ENCODE assay signal across 16 cellular contexts in genomic region chr9:89234186-89234585, GRCh38. TPM values are rescaled to one million over a fixed set of nuclear protein-coding genes. Genes with fewer than 3 reads are reported as not detected.
DNase-seq lines count a peak whose midpoint lies in the region; ATAC-seq and TF ChIP-seq lines count a peak whose summit lies in the region.
"Had no signal": no experiment of that assay in that cellular context is flagged by ENCODE, and none has a peak within 500 bp of the region (broad histone marks: within the 10 kb centered on the region; RNA-seq: fewer than 3 reads in every experiment).

No MANE protein-coding gene starts in this region.

- H3K4me3 ChIP-seq in GM23338 (peak overlapping the region; percentile 53), WI38 (ENCODE audit: low read depth, low read length) (peak overlapping the region; percentile 29), iPS-18a (ENCODE audit: low read length) (peak overlapping the region; percentile 66), skeletal muscle tissue (ENCODE audit: low read length in 3 of 3) (peak overlapping the region in 2 of 3 donors; percentile 8 to 37)
- H3K4me3 ChIP-seq: mucosa of descending colon had no signal

- TF ChIP-seq CTCF in GM23338 (conservative IDR thresholded peaks at IDR 0.05; ENCODE audit: low read depth in 2 of 2) (no peak), WI38 (IDR thresholded peaks at IDR 0.05; ENCODE audit: low read depth, low read length) (no peak)

- H3K27me3 ChIP-seq in GM23338 (ENCODE audit: insufficient read depth), result peaks cover 25% of the 10 kb centered on the region
- peaks cover 28% of the 10 kb centered on the region for H3K27me3 ChIP-seq in iPS-18a (ENCODE audit: control insufficient read depth, insufficient read depth, low read length)
- H3K27me3 ChIP-seq in skeletal muscle tissue (ENCODE audit: control insufficient read depth in 3 of 3, insufficient read depth in 3 of 3, low read length in 3 of 3), result peaks cover 0 to 13% (median 3%) of the 10 kb centered on the region in 3 donors

- peaks cover 10% of the 10 kb centered on the region for H3K27me3 Mint-ChIP-seq in GM23338 (ENCODE audit: insufficient read depth, low read depth, poor library complexity)

- H3K9me3 ChIP-seq in iPS-18a (ENCODE audit: control insufficient read depth, low read depth, low read length) (no peaks in the 10 kb centered on the region), skeletal muscle tissue (ENCODE audit: control insufficient read depth in 3 of 3, low read length in 3 of 3) (peaks cover 0 to 2% (median 0%) of the 10 kb centered on the region in 3 donors)
- H3K9me3 ChIP-seq: mucosa of descending colon had no signal

- H3K36me3 ChIP-seq in GM23338 (ENCODE audit: insufficient read depth), result no peaks in the 10 kb centered on the region
- H3K36me3 ChIP-seq in iPS-18a (ENCODE audit: control insufficient read depth, low read depth, low read length), result no peaks in the 10 kb centered on the region
- no peaks in the 10 kb centered on the region for H3K36me3 ChIP-seq in skeletal muscle tissue (ENCODE audit: control insufficient read depth in 3 of 3, insufficient read depth in 3 of 3, low read length in 3 of 3)

- H3K27ac ChIP-seq in GM23338 (ENCODE audit: low read depth) (no peak overlapping the region), iPS-18a (ENCODE audit: low read length) (no peak overlapping the region), skeletal muscle tissue (ENCODE audit: low read depth, low read length) (no peak overlapping the region)
- H3K27ac ChIP-seq: epithelial cell of prostate had no signal

- H3K4me1 Mint-ChIP-seq in GM23338, result peaks cover 12% of the 10 kb centered on the region; the same call in 2 of the 3 replicates

- peak overlapping the region; percentile 88; the same call in 1 of the 2 replicates for H2AFZ ChIP-seq in GM23338

- DNase-seq in GM23338 (ENCODE audit: low spot score) (no peak), HuH-7.5 (ENCODE audit: low spot score) (no peak), DMS79 (lab: John Stamatoyannopoulos, UW) (no peak)
- DNase-seq: CD4-positive, alpha-beta memory T cell; GDM1; mucosa of descending colon; NCI-H1694 treated with DMSO at 0.1 percent for 48 hours; T-helper 9 cell had no signal

- H3K4me1 ChIP-seq in GM23338 (ENCODE audit: insufficient read depth) (no peaks in the 10 kb centered on the region), iPS-18a (ENCODE audit: control insufficient read depth, low read depth, low read length) (peaks cover 4% of the 10 kb centered on the region), skeletal muscle tissue (ENCODE audit: control insufficient read depth in 3 of 3, insufficient read depth in 3 of 3, low read length in 3 of 3) (peaks cover 0 to 2% (median 0%) of the 10 kb centered on the region in 3 donors)

- H3K4me2 ChIP-seq in GM23338, result peak overlapping the region; percentile 78

- H4K20me1 ChIP-seq in GM23338 (replicated peaks; ENCODE audit: insufficient read depth), result no peaks in the 10 kb centered on the region

- peak; percentile 13; the same call in 2 of the 3 replicates for ATAC-seq in GM23338
- ATAC-seq in GM21619 (IDR thresholded peaks at IDR 0.05; ENCODE audit: unreplicated experiment), result no peak

- peaks cover 3% of the 10 kb centered on the region for H3K9me3 Mint-ChIP-seq in GM23338

- H3F3A ChIP-seq in GM23338 (replicated peaks; ENCODE audit: low read depth), result no peaks in the 10 kb centered on the region

- no peaks in the 10 kb centered on the region for H3K9me2 ChIP-seq in GM23338 (ENCODE audit: insufficient read depth)

- H3K9ac ChIP-seq in iPS-18a (ENCODE audit: low read length), result peak overlapping the region; percentile 26
- H3K9ac ChIP-seq in skeletal muscle tissue (ENCODE audit: low read depth in 1 of 3, low read length in 3 of 3), result no peak overlapping the region

- H3K79me2 ChIP-seq in GM23338 (replicated peaks; ENCODE audit: insufficient read depth), result no peaks in the 10 kb centered on the region

- H3K4me3 Mint-ChIP-seq in GM23338, result peak overlapping the region; percentile 78
- H3K4me3 Mint-ChIP-seq: activated CD4-positive, alpha-beta memory T cell treated with anti-CD3 and anti-CD28 coated beads for 36 hours had no signal

- no peak overlapping the region for H3K27ac Mint-ChIP-seq in GM23338
- H3K27ac Mint-ChIP-seq: activated CD4-positive, alpha-beta memory T cell treated with anti-CD3 and anti-CD28 coated beads for 36 hours; activated T-helper 2 cell treated with anti-CD3 and anti-CD28 coated beads, Interferon-gamma antibody, Interleukin-2, Interleukin-4, amounts not matched to agents 10 μg/mL and 5 μg/mL and 100 μg/mL, durations not matched to agents 14 hours and 24 hours and 36 hours had no signal

- no peaks in the 10 kb centered on the region for H3K36me3 Mint-ChIP-seq in GM23338 (ENCODE audit: low read depth)
- H3K36me3 Mint-ChIP-seq: activated CD4-positive, alpha-beta memory T cell treated with anti-CD3 and anti-CD28 coated beads for 36 hours; CD4-positive, alpha-beta memory T cell had no signal

TF ChIP-seq in GM23338, 12 proteins besides CTCF, POLR2A, EP300 and RAD21:
- TF ChIP-seq, protein P1, sequence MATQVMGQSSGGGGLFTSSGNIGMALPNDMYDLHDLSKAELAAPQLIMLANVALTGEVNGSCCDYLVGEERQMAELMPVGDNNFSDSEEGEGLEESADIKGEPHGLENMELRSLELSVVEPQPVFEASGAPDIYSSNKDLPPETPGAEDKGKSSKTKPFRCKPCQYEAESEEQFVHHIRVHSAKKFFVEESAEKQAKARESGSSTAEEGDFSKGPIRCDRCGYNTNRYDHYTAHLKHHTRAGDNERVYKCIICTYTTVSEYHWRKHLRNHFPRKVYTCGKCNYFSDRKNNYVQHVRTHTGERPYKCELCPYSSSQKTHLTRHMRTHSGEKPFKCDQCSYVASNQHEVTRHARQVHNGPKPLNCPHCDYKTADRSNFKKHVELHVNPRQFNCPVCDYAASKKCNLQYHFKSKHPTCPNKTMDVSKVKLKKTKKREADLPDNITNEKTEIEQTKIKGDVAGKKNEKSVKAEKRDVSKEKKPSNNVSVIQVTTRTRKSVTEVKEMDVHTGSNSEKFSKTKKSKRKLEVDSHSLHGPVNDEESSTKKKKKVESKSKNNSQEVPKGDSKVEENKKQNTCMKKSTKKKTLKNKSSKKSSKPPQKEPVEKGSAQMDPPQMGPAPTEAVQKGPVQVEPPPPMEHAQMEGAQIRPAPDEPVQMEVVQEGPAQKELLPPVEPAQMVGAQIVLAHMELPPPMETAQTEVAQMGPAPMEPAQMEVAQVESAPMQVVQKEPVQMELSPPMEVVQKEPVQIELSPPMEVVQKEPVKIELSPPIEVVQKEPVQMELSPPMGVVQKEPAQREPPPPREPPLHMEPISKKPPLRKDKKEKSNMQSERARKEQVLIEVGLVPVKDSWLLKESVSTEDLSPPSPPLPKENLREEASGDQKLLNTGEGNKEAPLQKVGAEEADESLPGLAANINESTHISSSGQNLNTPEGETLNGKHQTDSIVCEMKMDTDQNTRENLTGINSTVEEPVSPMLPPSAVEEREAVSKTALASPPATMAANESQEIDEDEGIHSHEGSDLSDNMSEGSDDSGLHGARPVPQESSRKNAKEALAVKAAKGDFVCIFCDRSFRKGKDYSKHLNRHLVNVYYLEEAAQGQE (IDR thresholded peaks at IDR 0.05; ENCODE audit: unreplicated experiment), result no peak
- TF ChIP-seq JUNB (IDR thresholded peaks at IDR 0.05; ENCODE audit: unreplicated experiment), result no peak
- TF ChIP-seq POLR2AphosphoS5 (IDR thresholded peaks at IDR 0.05; ENCODE audit: low read depth), result no peak
- no peak for TF ChIP-seq CREB1 (CRISPR knock-in tag; IDR thresholded peaks at IDR 0.05; ENCODE audit: low read depth)
- no peak for TF ChIP-seq ZNF114 (CRISPR knock-in tag; IDR thresholded peaks at IDR 0.05)
- TF ChIP-seq EZH2phosphoT487 (IDR thresholded peaks at IDR 0.05; ENCODE audit: unreplicated experiment), result no peak
- no peak for TF ChIP-seq EZH2 (IDR thresholded peaks at IDR 0.05; ENCODE audit: low read depth, unreplicated experiment)
- TF ChIP-seq ZNF331 (CRISPR knock-in tag; IDR thresholded peaks at IDR 0.05; ENCODE audit: low read depth), result no peak

RNA-seq across cellular contexts. Expression of gene SHC3, which starts 55.6 kb away (rescaled TPM):
- 2.5 and 2.9 TPM in 2 replicates for total RNA-seq in GM23338 (2014; rRNA removed; shearing (Covaris generic))
- 1.1 and 1.3 TPM in 2 replicates for polyA plus RNA-seq in GM23338 (2016; fragmentation: Nextera tagmentation; extraction: Ambion mirVana)
- total RNA-seq in skeletal muscle tissue, result 0.52 TPM
- total RNA-seq: activated CD4-positive, alpha-beta memory T cell treated with anti-CD3 and anti-CD28 coated beads for 36 hours; activated T-helper 2 cell treated with anti-CD3 and anti-CD28 coated beads, Interferon-gamma antibody, Interleukin-2, Interleukin-4, amounts not matched to agents 10 μg/mL and 5 μg/mL and 100 μg/mL, durations not matched to agents 14 hours and 24 hours and 36 hours had no signal
- polyA plus RNA-seq: CD4-positive, alpha-beta memory T cell; IgD-negative memory B cell had no signal
